Comparison of ENCODE assay signal across 10 cellular contexts in genomic region chr6:157777344-157777743, GRCh38.
"Had no signal": no experiment of that assay in that cellular context is flagged by ENCODE, and none has a peak within 500 bp of the region (broad histone marks: within the 10 kb centered on the region; RNA-seq: fewer than 3 reads in every experiment).

No MANE protein-coding gene starts in this region.

- H3K27ac ChIP-seq: GM23248 had no signal

- H3K4me2 ChIP-seq: GM23338 had no signal

- H3K9me3 ChIP-seq: HAP-1 had no signal

- H3K4me3 Mint-ChIP-seq: GM23338, H9, HFFc6 had no signal

- H3K27ac Mint-ChIP-seq: GM23338, H9, HFFc6 had no signal

- H3K4me3 ChIP-seq: GM23248, GM23338, HAP-1 had no signal

- H2AFZ ChIP-seq: GM23248, GM23338 had no signal

- ATAC-seq: GM23338 had no signal

- H3K36me3 ChIP-seq: HAP-1 had no signal

- H3K9ac ChIP-seq: GM23248 had no signal

- FAIRE-seq: H1, H54 had no signal

- DNase-seq: GM23248, GOT3, H7, H9, HCEC 1CT, HFFc6 had no signal
